In the genomic region with DNA sequence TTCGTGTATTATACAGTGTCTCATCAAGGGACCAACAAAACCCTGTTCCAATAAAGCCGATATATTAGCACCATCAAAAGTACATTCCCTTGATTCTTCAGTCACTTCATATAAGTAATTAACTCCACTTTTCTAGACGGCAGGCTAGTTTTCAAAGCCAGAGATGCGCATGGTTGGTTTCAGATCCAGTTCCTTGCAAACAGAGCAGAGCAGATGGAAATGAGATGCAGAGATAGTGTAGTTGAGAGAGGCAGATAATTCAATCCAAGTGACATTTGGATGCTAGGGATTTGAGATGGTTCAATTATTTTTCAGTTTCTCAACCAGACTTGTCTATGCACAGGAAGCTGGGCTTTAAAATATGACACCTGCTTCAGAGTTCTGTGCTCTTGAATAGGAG, we compare ENCODE assay signal across 25 cellular contexts.
"Had no signal": no experiment of that assay in that cellular context is flagged by ENCODE, and none has a peak within 500 bp of the region (broad histone marks: within the 10 kb centered on the region; RNA-seq: fewer than 3 reads in every experiment).

No MANE protein-coding gene starts in this region.

- H3K36me3 ChIP-seq: colonic mucosa, esophagus muscularis mucosa, gastroesophageal sphincter, heart left ventricle, lower lobe of right lung, neutrophil, pancreas, right lobe of liver, thoracic aorta, tibial nerve, upper lobe of left lung had no signal

- ATAC-seq: foreskin keratinocyte; gastroesophageal sphincter; heart left ventricle; left colon; left ventricle myocardium superior; lower lobe of right lung; naive thymus-derived CD8-positive, alpha-beta T cell; pancreas; right lobe of liver; stimulated activated naive B cell treated with anti-CD40 and anti-IgM and Interleukin-4, amounts not matched to agents 10 μg/mL and 1 μg/mL and 100 μg/mL, for 72 hours had no signal

- DNase-seq: colonic mucosa; dermis blood vessel endothelial cell; effector memory CD4-positive, alpha-beta T cell; foreskin keratinocyte; heart left ventricle; islet precursor cell; kidney glomerular epithelial cell; left colon; left ventricle myocardium superior; lower lobe of right lung; naive thymus-derived CD8-positive, alpha-beta T cell; pancreas; retina; right lobe of liver; small intestine; stimulated activated CD4-positive, alpha-beta T cell treated with anti-CD3 and anti-CD28 coated beads, Interleukin-15, amount 100 ng/mL, for 24 hours; stimulated activated CD4-positive, alpha-beta T cell treated with anti-CD3 and anti-CD28 coated beads, Interleukin-2, amount 100 ng/mL, for 48 hours; stimulated activated naive B cell treated with anti-CD40 and anti-IgM and Interleukin-4, amounts not matched to agents 10 μg/mL and 1 μg/mL and 100 μg/mL, for 72 hours; upper lobe of left lung had no signal

- H3K27me3 ChIP-seq: colonic mucosa, esophagus muscularis mucosa, foreskin keratinocyte, gastroesophageal sphincter, heart left ventricle, hepatocyte, neutrophil, pancreas, right lobe of liver, tibial nerve, upper lobe of left lung had no signal

- H3K4me3 ChIP-seq: colonic mucosa, esophagus muscularis mucosa, gastroesophageal sphincter, heart left ventricle, hepatocyte, lower lobe of right lung, pancreas, right lobe of liver, thoracic aorta, tibial nerve, upper lobe of left lung had no signal

- H3K27ac ChIP-seq: colonic mucosa, esophagus muscularis mucosa, foreskin keratinocyte, gastroesophageal sphincter, heart left ventricle, hepatocyte, lower lobe of right lung, neutrophil, pancreas, right lobe of liver, thoracic aorta, tibial nerve, upper lobe of left lung had no signal

- H3K9me3 ChIP-seq: colonic mucosa, esophagus muscularis mucosa, gastroesophageal sphincter, heart left ventricle, lower lobe of right lung, neutrophil, pancreas, right lobe of liver, thoracic aorta, tibial nerve, upper lobe of left lung had no signal

- H3K4me1 ChIP-seq: colonic mucosa, esophagus muscularis mucosa, foreskin keratinocyte, gastroesophageal sphincter, heart left ventricle, lower lobe of right lung, pancreas, right lobe of liver, tibial nerve, upper lobe of left lung had no signal
